9 cellular contexts compared by ENCODE assay signal in the genomic region with DNA sequence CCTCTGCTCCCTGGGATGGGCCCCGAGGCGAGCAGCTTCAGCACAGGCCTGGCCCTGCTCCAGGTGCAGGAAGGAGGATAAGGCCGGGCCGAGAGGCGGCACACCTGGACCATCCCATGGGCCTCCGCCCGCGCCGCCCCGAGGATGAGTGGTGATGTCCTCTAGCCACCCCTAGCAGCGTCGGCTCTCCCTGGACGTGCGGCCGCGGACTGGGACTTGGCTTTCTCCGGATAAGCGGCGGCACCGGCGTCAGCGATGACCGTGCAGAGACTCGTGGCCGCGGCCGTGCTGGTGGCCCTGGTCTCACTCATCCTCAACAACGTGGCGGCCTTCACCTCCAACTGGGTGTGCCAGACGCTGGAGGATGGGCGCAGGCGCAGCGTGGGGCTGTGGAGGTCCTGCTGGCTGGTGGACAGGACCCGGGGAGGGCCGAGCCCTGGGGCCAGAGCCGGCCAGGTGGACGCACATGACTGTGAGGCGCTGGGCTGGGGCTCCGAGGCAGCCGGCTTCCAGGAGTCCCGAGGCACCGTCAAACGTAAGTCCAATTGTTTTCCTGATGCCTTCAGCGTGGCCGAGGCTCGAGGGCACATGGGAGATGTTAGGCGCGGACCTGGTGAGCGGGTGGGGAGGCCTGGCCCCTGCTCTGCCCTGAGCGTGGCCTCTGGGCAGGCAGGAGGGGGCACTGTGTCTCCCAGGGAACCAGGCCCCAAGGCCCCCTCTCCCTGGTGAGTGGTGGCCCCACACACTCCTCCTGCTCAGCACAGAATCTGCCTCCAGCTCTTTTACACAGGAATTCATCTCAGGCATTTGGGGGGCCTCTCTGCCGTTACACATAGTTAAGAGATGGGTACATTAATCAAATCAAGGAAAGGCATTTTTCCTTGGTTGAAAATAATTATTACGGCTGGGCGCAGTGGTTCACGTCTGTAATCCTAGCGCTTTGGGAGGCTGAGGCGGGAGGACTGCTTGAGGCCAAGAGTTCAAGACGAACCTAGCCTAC. TPM values are rescaled to one million over a fixed set of nuclear protein-coding genes. Genes with fewer than 3 reads are reported as not detected.
DNase-seq lines count a peak whose midpoint lies in the region; TF ChIP-seq lines count a peak whose summit lies in the region.
"Had no signal": no experiment of that assay in that cellular context is flagged by ENCODE, and none has a peak within 500 bp of the region (broad histone marks: within the 10 kb centered on the region; RNA-seq: fewer than 3 reads in every experiment).

No MANE protein-coding gene starts in this region.

- no peak for DNase-seq in GM12864 (ENCODE audit: low read depth)
- no peak for DNase-seq in activated T-helper 2 cell treated with anti-CD3 and anti-CD28 coated beads, Interferon-gamma antibody, Interleukin-2, Interleukin-4, amounts not matched to agents 10 μg/mL and 5 μg/mL and 100 μg/mL, durations not matched to agents 14 hours and 24 hours and 36 hours (ENCODE audit: low spot score)
- no peak for DNase-seq in hepatocyte (ENCODE audit: low spot score)
- peak; percentile 42 for DNase-seq in stimulated activated CD4-positive, alpha-beta T cell treated with anti-CD3 and anti-CD28 coated beads, Interleukin-4, amount 100 ng/mL, for 1 hour
- DNase-seq in D341Med (ENCODE audit: low spot score): no peak
- no peak for DNase-seq in T-helper 9 cell
- DNase-seq in NCI-H2171 treated with DMSO at 0.1 percent for 48 hours (lab: John Stamatoyannopoulos, UW): no peak
- no peak for DNase-seq in NK-92 (lab: John Stamatoyannopoulos, UW; ENCODE audit: unreplicated experiment)

- H3K4me3 Mint-ChIP-seq in activated T-helper 2 cell treated with anti-CD3 and anti-CD28 coated beads, Interferon-gamma antibody, Interleukin-2, Interleukin-4, amounts not matched to agents 10 μg/mL and 5 μg/mL and 100 μg/mL, durations not matched to agents 14 hours and 24 hours and 36 hours (ENCODE audit: low read depth): peak overlapping the region; percentile 94

- H3K4me1 ChIP-seq in hepatocyte (ENCODE audit: insufficient read depth): peaks cover 50% of the 10 kb centered on the region

- H3K79me2 ChIP-seq in hepatocyte: peaks cover 8% of the 10 kb centered on the region

- no peaks in the 10 kb centered on the region for H3K9me2 ChIP-seq in hepatocyte (replicated peaks; ENCODE audit: insufficient read depth)

- H4K20me1 ChIP-seq in hepatocyte (ENCODE audit: insufficient read depth, poor library complexity, severe bottlenecking): no peaks in the 10 kb centered on the region

- peak overlapping the region; percentile 80 for H3K27ac Mint-ChIP-seq in activated T-helper 2 cell treated with anti-CD3 and anti-CD28 coated beads, Interferon-gamma antibody, Interleukin-2, Interleukin-4, amounts not matched to agents 10 μg/mL and 5 μg/mL and 100 μg/mL, durations not matched to agents 14 hours and 24 hours and 36 hours

- no peaks in the 10 kb centered on the region for H3K36me3 ChIP-seq in hepatocyte (replicated peaks; ENCODE audit: insufficient read depth, low read depth)

- no peaks in the 10 kb centered on the region for H3K27me3 Mint-ChIP-seq in activated T-helper 2 cell treated with anti-CD3 and anti-CD28 coated beads, Interferon-gamma antibody, Interleukin-2, Interleukin-4, amounts not matched to agents 10 μg/mL and 5 μg/mL and 100 μg/mL, durations not matched to agents 14 hours and 24 hours and 36 hours (ENCODE audit: low read depth)

- peaks cover 31% of the 10 kb centered on the region for H3K4me1 Mint-ChIP-seq in activated T-helper 2 cell treated with anti-CD3 and anti-CD28 coated beads, Interferon-gamma antibody, Interleukin-2, Interleukin-4, amounts not matched to agents 10 μg/mL and 5 μg/mL and 100 μg/mL, durations not matched to agents 14 hours and 24 hours and 36 hours (ENCODE audit: low read depth)

- no peaks in the 10 kb centered on the region for H3K9me3 Mint-ChIP-seq in activated T-helper 2 cell treated with anti-CD3 and anti-CD28 coated beads, Interferon-gamma antibody, Interleukin-2, Interleukin-4, amounts not matched to agents 10 μg/mL and 5 μg/mL and 100 μg/mL, durations not matched to agents 14 hours and 24 hours and 36 hours

- peak overlapping the region; percentile 97 for H3K27ac ChIP-seq in hepatocyte
- H3K27ac ChIP-seq: KMS-11 had no signal

- no peak for TF ChIP-seq CTCF in GM12864 (IDR thresholded peaks at IDR 0.05; ENCODE audit: low read depth, low read length, missing control alignments)
- no peak for TF ChIP-seq CTCF in hepatocyte (IDR thresholded peaks at IDR 0.05; ENCODE audit: poor library complexity)

- intact Hi-C loops in activated T-helper 2 cell treated with anti-CD3 and anti-CD28 coated beads, Interferon-gamma antibody, Interleukin-2, Interleukin-4, amounts not matched to agents 10 μg/mL and 5 μg/mL and 100 μg/mL, durations not matched to agents 14 hours and 24 hours and 36 hours (cut with micrococcal nuclease): loop anchor here (1.0 to 10.0 kb wide), 2 partner anchors 9 to 170 kb away; a partner anchor contains a TSS

- H2AFZ ChIP-seq in hepatocyte: no peak overlapping the region

- H3K36me3 Mint-ChIP-seq in activated T-helper 2 cell treated with anti-CD3 and anti-CD28 coated beads, Interferon-gamma antibody, Interleukin-2, Interleukin-4, amounts not matched to agents 10 μg/mL and 5 μg/mL and 100 μg/mL, durations not matched to agents 14 hours and 24 hours and 36 hours (ENCODE audit: low read depth): peaks cover 41% of the 10 kb centered on the region

- 90% methylated on average over 51 of the region's 57 CpGs for WGBS in hepatocyte (ENCODE audit: low lambda C conversion rate, missing lambda C conversion rate)

- peak overlapping the region; percentile 36 for H3K4me3 ChIP-seq in GM12864 (ENCODE audit: low read depth, low read length)
- no peak overlapping the region for H3K4me3 ChIP-seq in hepatocyte

- H3K27me3 ChIP-seq in hepatocyte: no peaks in the 10 kb centered on the region

- H3K9me3 ChIP-seq in hepatocyte (ENCODE audit: low read depth): no peaks in the 10 kb centered on the region

- peak overlapping the region; percentile 71 for H3K4me2 ChIP-seq in hepatocyte
- H3K4me2 ChIP-seq: KMS-11 had no signal

RNA-seq across cellular contexts. Expression of a gene that starts 0.9 kb away (rescaled TPM):
- total RNA-seq in activated T-helper 2 cell treated with anti-CD3 and anti-CD28 coated beads, Interferon-gamma antibody, Interleukin-2, Interleukin-4, amounts not matched to agents 10 μg/mL and 5 μg/mL and 100 μg/mL, durations not matched to agents 14 hours and 24 hours and 36 hours: 17.2 and 17.8 TPM in 2 replicates
- 4.7 and 5.4 TPM in 2 replicates for total RNA-seq in hepatocyte
- 2.7 and 4.3 TPM in 2 replicates for polyA plus RNA-seq in hepatocyte

RNA-seq across cellular contexts. Expression of a gene that starts 41.2 kb away (rescaled TPM):
- 72.6 and 74.8 TPM in 2 replicates for total RNA-seq in activated T-helper 2 cell treated with anti-CD3 and anti-CD28 coated beads, Interferon-gamma antibody, Interleukin-2, Interleukin-4, amounts not matched to agents 10 μg/mL and 5 μg/mL and 100 μg/mL, durations not matched to agents 14 hours and 24 hours and 36 hours
- total RNA-seq in hepatocyte: 12.0 and 22.8 TPM in 2 replicates
- 50.9 and 60.3 TPM in 2 replicates for polyA plus RNA-seq in hepatocyte

RNA-seq across cellular contexts. Expression of a gene that starts 45.6 kb away (rescaled TPM):
- not detected in 2 replicates for total RNA-seq in activated T-helper 2 cell treated with anti-CD3 and anti-CD28 coated beads, Interferon-gamma antibody, Interleukin-2, Interleukin-4, amounts not matched to agents 10 μg/mL and 5 μg/mL and 100 μg/mL, durations not matched to agents 14 hours and 24 hours and 36 hours
- not detected in 2 replicates for total RNA-seq in hepatocyte
- polyA plus RNA-seq in hepatocyte: not detected in 2 replicates

RNA-seq across cellular contexts. Expression of a gene that starts 59.5 kb away (rescaled TPM):
- 52.2 and 54.3 TPM in 2 replicates for total RNA-seq in activated T-helper 2 cell treated with anti-CD3 and anti-CD28 coated beads, Interferon-gamma antibody, Interleukin-2, Interleukin-4, amounts not matched to agents 10 μg/mL and 5 μg/mL and 100 μg/mL, durations not matched to agents 14 hours and 24 hours and 36 hours
- 47.4 and 56.3 TPM in 2 replicates for total RNA-seq in hepatocyte
- polyA plus RNA-seq in hepatocyte: 107 and 127 TPM in 2 replicates
